15 cellular contexts compared by ENCODE assay signal in the genomic region with DNA sequence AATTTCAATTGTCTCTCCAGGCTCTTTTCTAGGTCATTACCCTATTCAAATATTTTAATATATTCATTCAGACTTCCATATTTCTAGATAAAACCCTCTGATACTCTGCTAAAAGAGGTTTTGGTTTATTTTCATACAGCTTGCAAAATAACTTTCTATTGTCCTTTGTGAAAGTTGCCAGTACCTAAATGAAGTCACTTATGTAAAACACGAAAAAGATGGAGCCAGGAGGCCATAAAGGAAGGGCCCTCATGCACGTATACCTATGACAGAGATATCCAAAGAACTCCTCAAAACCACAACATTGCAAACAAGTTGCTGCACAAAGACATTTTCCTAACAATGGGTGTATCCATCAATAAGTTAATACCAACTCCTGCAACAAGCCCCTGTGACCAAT.
"Had no signal": no experiment of that assay in that cellular context is flagged by ENCODE, and none has a peak within 500 bp of the region (broad histone marks: within the 10 kb centered on the region; RNA-seq: fewer than 3 reads in every experiment).

No MANE protein-coding gene starts in this region.

- DNase-seq: cortex of kidney; effector memory CD8-positive, alpha-beta T cell; right lobe of liver; small intestine; stimulated activated CD4-positive, alpha-beta T cell treated with anti-CD3 and anti-CD28 coated beads, Interleukin-15, amount 100 ng/mL, for 24 hours; stimulated activated CD4-positive, alpha-beta T cell treated with anti-CD3 and anti-CD28 coated beads, Interleukin-2, amount 100 ng/mL, for 48 hours; stimulated activated naive B cell treated with anti-CD40 and anti-IgM and Interleukin-4, amounts not matched to agents 10 μg/mL and 1 μg/mL and 100 μg/mL, for 72 hours; transverse colon had no signal

- H3K9me3 ChIP-seq: neutrophil, right lobe of liver, suprapubic skin, transverse colon, vagina had no signal

- H3K4me3 ChIP-seq: lung, right lobe of liver, suprapubic skin, transverse colon, vagina had no signal

- H3K27me3 ChIP-seq: neutrophil, right lobe of liver, suprapubic skin, transverse colon, vagina had no signal

- H3K27ac ChIP-seq: neutrophil, parathyroid adenoma, right lobe of liver, suprapubic skin, transverse colon, vagina had no signal

- H3K79me2 ChIP-seq: parathyroid adenoma had no signal

- H2AFZ ChIP-seq: parathyroid adenoma had no signal

- H3K4me1 ChIP-seq: parathyroid adenoma, right lobe of liver, suprapubic skin, transverse colon, vagina had no signal

- ATAC-seq: effector memory CD8-positive, alpha-beta T cell; left lobe of liver; natural killer cell treated with Interleukin-12 subunit alpha and Interleukin-12 subunit beta and Interleukin-15 and Interleukin-18, amount 100 ng/mL, for 72 hours; right lobe of liver; stimulated activated naive B cell treated with anti-CD40 and anti-IgM and Interleukin-4, amounts not matched to agents 10 μg/mL and 1 μg/mL and 100 μg/mL, for 72 hours had no signal

- H3K36me3 ChIP-seq: neutrophil, right lobe of liver, suprapubic skin, transverse colon, vagina had no signal
